ENCODE assay signal across 2 cellular contexts in the genomic region with DNA sequence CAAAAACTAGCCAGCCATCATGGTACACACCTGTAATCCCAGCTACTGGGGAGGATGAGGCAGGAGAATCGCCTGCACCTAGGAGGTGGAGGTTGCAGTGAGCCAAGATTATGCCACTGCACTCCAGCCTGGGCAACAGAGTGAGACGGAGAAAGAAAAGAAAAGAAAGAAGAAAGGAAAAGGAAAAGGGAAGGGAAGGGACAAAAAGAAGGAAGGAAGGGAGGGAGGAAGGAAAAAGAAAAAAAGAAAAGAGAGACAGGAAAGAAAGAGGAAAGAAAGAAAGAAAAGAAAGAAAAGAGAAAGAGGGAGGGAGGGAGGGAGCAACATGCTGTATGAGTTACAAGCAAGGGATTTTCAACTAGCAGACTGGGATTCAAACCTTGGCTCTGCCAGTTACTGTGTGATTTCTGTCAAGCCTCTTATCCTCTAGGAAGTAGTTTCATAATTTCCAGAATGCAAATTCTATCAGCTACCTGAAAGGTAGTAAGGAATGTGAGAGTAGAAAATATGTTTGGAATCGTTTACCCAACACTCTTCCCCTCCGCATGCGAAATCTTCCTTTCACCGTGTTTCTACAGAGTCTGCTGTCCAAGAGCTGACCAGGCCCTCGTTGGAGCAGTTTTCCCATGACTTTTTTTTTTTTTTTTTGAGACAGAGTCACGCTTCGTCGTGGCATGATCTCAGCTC.
A peak's percentile ranks its signal among the peaks of the same experiment; 100 is the strongest.
TF ChIP-seq lines count a peak whose summit lies in the region.

No MANE protein-coding gene starts in this region.

TF ChIP-seq in HEK293, 187 proteins besides CTCF, POLR2A, EP300 and RAD21 (continued from another document):
- no peak for TF ChIP-seq ZBTB49 (tag by site-specific recombination; IDR thresholded peaks at IDR 0.05; ENCODE audit: low read depth)

TF ChIP-seq in K562, 482 proteins besides CTCF, POLR2A, EP300 and RAD21 (continued from another document):
- TF ChIP-seq, protein P1, sequence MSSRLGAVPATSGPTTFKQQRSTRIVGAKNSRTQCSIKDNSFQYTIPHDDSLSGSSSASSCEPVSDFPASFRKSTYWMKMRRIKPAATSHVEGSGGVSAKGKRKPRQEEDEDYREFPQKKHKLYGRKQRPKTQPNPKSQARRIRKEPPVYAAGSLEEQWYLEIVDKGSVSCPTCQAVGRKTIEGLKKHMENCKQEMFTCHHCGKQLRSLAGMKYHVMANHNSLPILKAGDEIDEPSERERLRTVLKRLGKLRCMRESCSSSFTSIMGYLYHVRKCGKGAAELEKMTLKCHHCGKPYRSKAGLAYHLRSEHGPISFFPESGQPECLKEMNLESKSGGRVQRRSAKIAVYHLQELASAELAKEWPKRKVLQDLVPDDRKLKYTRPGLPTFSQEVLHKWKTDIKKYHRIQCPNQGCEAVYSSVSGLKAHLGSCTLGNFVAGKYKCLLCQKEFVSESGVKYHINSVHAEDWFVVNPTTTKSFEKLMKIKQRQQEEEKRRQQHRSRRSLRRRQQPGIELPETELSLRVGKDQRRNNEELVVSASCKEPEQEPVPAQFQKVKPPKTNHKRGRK (tag; IDR thresholded peaks at IDR 0.05) = 0 out of 2 replicates have a peak, but pooled peaks have one; percentile 27
